ENCODE assay signal across 8 cellular contexts in genomic region chr12:49111206-49111605, GRCh38. TPM values are rescaled to one million over a fixed set of nuclear protein-coding genes. Genes with fewer than 3 reads are reported as not detected.
DNase-seq lines count a peak whose midpoint lies in the region; ATAC-seq and TF ChIP-seq lines count a peak whose summit lies in the region.

No MANE protein-coding gene starts in this region.

- TF ChIP-seq CTCF in Caco-2 (IDR thresholded peaks at IDR 0.05; ENCODE audit: insufficient read depth in 1 of 2, low read depth in 1 of 2, low read length in 1 of 2, severe bottlenecking in 1 of 2, unreplicated experiment in 1 of 2) = no peak

- peaks cover 8% of the 10 kb centered on the region for H3K36me3 Mint-ChIP-seq in Caco-2 (ENCODE audit: insufficient read depth, unreplicated experiment)

- CTCF ChIA-PET in Caco-2 (lab: Charles Lee) = interaction anchor here (0.6 to 4.4 kb wide), 18 partner anchors 10 to 258 kb away, joined by 3 to 47 read pairs (median 5); partner anchors contain the start of genes DHH, RHEBL1 and TUBA1B

- DNase-seq in Caco-2 (no peak), dermis blood vessel endothelial cell (peak; percentile 20), retina (no peak), NAMALWA (ENCODE audit: low spot score) (no peak), NCI-H2107 (lab: John Stamatoyannopoulos, UW) (no peak)

- H3K27ac Mint-ChIP-seq in Caco-2 (ENCODE audit: unreplicated experiment) = peak overlapping the region; percentile 89

- no peaks in the 10 kb centered on the region for H3K9me3 Mint-ChIP-seq in Caco-2 (ENCODE audit: unreplicated experiment)

- H3K27me3 Mint-ChIP-seq in Caco-2 (ENCODE audit: insufficient read depth, unreplicated experiment) = no peaks in the 10 kb centered on the region

- H3K9me3 ChIP-seq in Caco-2 (0 out of 2 replicates have a peak, but pooled peaks cover 6% of the 10 kb centered on the region), KOPT-K1 (ENCODE audit: insufficient read depth, low read length, poor library complexity, severe bottlenecking) (no peaks in the 10 kb centered on the region), neuron (ENCODE audit: low read length) (no peaks in the 10 kb centered on the region)

- intact Hi-C loops in Caco-2 (cut with micrococcal nuclease; ENCODE audit: unreplicated experiment) = loop anchor here (2.0 kb wide), 1 partner anchor 16 kb away; the partner anchor contains the start of gene DHH

- H3K4me1 ChIP-seq in Caco-2 (peaks cover 14% of the 10 kb centered on the region), neuron (ENCODE audit: insufficient read depth, low read length) (peaks cover 11% of the 10 kb centered on the region)

- H3K27me3 ChIP-seq in Caco-2 (replicated peaks; ENCODE audit: control insufficient read depth, insufficient read depth, low read length) (no peaks in the 10 kb centered on the region), neuron (ENCODE audit: insufficient read depth, low read length) (no peaks in the 10 kb centered on the region)

- peak overlapping the region; percentile 81 for H2AFZ ChIP-seq in neuron (ENCODE audit: low read depth, low read length)

- POLR2A ChIA-PET in Caco-2 (lab: Charles Lee) = interaction anchor here (0.5 to 1.9 kb wide), 5 partner anchors 10 to 195 kb away, joined by 3 to 24 read pairs (median 4); partner anchors contain the start of gene TUBA1B

- H3K4me3 ChIP-seq in Caco-2 (ENCODE audit: low read depth, low read length) (peak overlapping the region; percentile 35), neuron (ENCODE audit: low read length) (peak overlapping the region; percentile 95)

- H3K36me3 ChIP-seq in Caco-2 (ENCODE audit: control insufficient read depth, insufficient read depth, low read length) = no peaks in the 10 kb centered on the region
- H3K36me3 ChIP-seq in KOPT-K1 (ENCODE audit: insufficient read depth, low read length) = no peaks in the 10 kb centered on the region; the same call in 1 of the 2 replicates
- H3K36me3 ChIP-seq in neuron (ENCODE audit: insufficient read depth, low read length) = peaks cover 10% of the 10 kb centered on the region

- no TSS peak for BruUV-seq in Caco-2 (replicated peaks; lab: Mats Ljungman, UMichigan)

- no peak for ATAC-seq in HG03520 (IDR thresholded peaks at IDR 0.05; ENCODE audit: unreplicated experiment)

- H3K4me3 Mint-ChIP-seq in Caco-2 (ENCODE audit: unreplicated experiment) = peak overlapping the region; percentile 97

- H3K27ac ChIP-seq in KOPT-K1 (ENCODE audit: low read depth, low read length, poor library complexity, severe bottlenecking) = peak overlapping the region; percentile 66

- peaks cover 18% of the 10 kb centered on the region for H3K4me1 Mint-ChIP-seq in Caco-2 (ENCODE audit: low read depth, unreplicated experiment)

RNA-seq across cellular contexts. Expression of gene LMBR1L, which starts 0.6 kb away (rescaled TPM):
- total RNA-seq in Caco-2 (2022) (43.1 and 43.9 TPM in 2 replicates), dermis blood vessel endothelial cell (101 and 122 TPM in 2 replicates)

RNA-seq across cellular contexts. Expression of gene DHH, which starts 16.6 kb away (rescaled TPM):
- total RNA-seq in Caco-2 (2022) (0.16 TPM in 1 of 2 replicates, not detected in the other), dermis blood vessel endothelial cell (1.2 and 3.7 TPM in 2 replicates)

RNA-seq across cellular contexts. Expression of gene TUBA1B, which starts 20.0 kb away (rescaled TPM):
- total RNA-seq in Caco-2 (2022) (1,866 and 1,882 TPM in 2 replicates), dermis blood vessel endothelial cell (1,075 and 1,939 TPM in 2 replicates)

RNA-seq across cellular contexts. Expression of gene RHEBL1, which starts 41.4 kb away (rescaled TPM):
- 2.5 and 2.6 TPM in 2 replicates for total RNA-seq in Caco-2 (2022)
- total RNA-seq in dermis blood vessel endothelial cell = 1.2 and 2.0 TPM in 2 replicates

RNA-seq across cellular contexts. Expression of gene KMT2D, which starts 50.6 kb away (rescaled TPM):
- total RNA-seq in Caco-2 (2022) = 139 and 140 TPM in 2 replicates
- total RNA-seq in dermis blood vessel endothelial cell = 41.2 and 99.0 TPM in 2 replicates
